ENCODE assay signal across 1 cellular context in genomic region chr17:751269-752001, GRCh38.
TF ChIP-seq lines count a peak whose summit lies in the region.

No MANE protein-coding gene starts in this region.

TF ChIP-seq in GM23338, 12 proteins besides CTCF, POLR2A, EP300 and RAD21 (continued from another document):
- TF ChIP-seq CREB1 (CRISPR knock-in tag; IDR thresholded peaks at IDR 0.05; ENCODE audit: low read depth) (no peak), POLR2AphosphoS5 (IDR thresholded peaks at IDR 0.05; ENCODE audit: low read depth) (no peak)
- TF ChIP-seq, protein P1, sequence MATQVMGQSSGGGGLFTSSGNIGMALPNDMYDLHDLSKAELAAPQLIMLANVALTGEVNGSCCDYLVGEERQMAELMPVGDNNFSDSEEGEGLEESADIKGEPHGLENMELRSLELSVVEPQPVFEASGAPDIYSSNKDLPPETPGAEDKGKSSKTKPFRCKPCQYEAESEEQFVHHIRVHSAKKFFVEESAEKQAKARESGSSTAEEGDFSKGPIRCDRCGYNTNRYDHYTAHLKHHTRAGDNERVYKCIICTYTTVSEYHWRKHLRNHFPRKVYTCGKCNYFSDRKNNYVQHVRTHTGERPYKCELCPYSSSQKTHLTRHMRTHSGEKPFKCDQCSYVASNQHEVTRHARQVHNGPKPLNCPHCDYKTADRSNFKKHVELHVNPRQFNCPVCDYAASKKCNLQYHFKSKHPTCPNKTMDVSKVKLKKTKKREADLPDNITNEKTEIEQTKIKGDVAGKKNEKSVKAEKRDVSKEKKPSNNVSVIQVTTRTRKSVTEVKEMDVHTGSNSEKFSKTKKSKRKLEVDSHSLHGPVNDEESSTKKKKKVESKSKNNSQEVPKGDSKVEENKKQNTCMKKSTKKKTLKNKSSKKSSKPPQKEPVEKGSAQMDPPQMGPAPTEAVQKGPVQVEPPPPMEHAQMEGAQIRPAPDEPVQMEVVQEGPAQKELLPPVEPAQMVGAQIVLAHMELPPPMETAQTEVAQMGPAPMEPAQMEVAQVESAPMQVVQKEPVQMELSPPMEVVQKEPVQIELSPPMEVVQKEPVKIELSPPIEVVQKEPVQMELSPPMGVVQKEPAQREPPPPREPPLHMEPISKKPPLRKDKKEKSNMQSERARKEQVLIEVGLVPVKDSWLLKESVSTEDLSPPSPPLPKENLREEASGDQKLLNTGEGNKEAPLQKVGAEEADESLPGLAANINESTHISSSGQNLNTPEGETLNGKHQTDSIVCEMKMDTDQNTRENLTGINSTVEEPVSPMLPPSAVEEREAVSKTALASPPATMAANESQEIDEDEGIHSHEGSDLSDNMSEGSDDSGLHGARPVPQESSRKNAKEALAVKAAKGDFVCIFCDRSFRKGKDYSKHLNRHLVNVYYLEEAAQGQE (IDR thresholded peaks at IDR 0.05; ENCODE audit: unreplicated experiment) = no peak
- TF ChIP-seq, protein P2, sequence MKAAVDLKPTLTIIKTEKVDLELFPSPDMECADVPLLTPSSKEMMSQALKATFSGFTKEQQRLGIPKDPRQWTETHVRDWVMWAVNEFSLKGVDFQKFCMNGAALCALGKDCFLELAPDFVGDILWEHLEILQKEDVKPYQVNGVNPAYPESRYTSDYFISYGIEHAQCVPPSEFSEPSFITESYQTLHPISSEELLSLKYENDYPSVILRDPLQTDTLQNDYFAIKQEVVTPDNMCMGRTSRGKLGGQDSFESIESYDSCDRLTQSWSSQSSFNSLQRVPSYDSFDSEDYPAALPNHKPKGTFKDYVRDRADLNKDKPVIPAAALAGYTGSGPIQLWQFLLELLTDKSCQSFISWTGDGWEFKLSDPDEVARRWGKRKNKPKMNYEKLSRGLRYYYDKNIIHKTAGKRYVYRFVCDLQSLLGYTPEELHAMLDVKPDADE (IDR thresholded peaks at IDR 0.05) = no peak
